In the genomic region with DNA sequence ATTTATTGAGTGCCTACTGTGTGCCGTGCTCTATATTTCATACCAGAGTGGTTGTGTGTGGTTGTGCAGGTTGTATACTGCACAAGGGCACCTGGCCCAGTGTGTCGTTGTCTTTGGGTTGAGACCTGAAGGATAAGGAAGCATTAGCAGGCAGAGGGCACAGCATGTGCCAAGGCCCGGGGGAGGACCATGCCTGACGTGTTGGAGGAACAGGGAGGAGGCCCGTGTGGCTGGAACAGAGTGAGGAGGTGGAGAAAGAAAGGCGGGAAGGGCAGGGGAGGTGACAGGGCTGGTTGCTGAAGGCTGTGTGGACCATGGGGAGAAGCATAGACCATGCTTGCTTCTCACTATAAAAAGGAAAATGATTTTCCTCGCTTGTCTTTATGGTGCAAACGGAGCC, we compare ENCODE assay signal across 31 cellular contexts. TPM values are rescaled to one million over a fixed set of nuclear protein-coding genes. Genes with fewer than 3 reads are reported as not detected.
"Had no signal": no experiment of that assay in that cellular context is flagged by ENCODE, and none has a peak within 500 bp of the region (broad histone marks: within the 10 kb centered on the region; RNA-seq: fewer than 3 reads in every experiment).

No MANE protein-coding gene starts in this region.

- H3K27me3 Mint-ChIP-seq: activated naive CD8-positive, alpha-beta T cell treated with anti-CD3 and anti-CD28 coated beads, Interleukin-2, amount 10 ng/mL, durations not matched to agents 7 days and 5 days had no signal

- H3K9me3 ChIP-seq: adrenal gland, ascending aorta, body of pancreas had no signal

- H3K27me3 ChIP-seq: adrenal gland, ascending aorta, body of pancreas, brain microvascular endothelial cell, cardiac muscle cell had no signal

- H3K4me3 ChIP-seq: adrenal gland, ascending aorta, body of pancreas, breast epithelium, cardiac muscle cell had no signal

- H3K36me3 Mint-ChIP-seq: activated naive CD4-positive, alpha-beta T cell treated with anti-CD3 and anti-CD28 coated beads, Interleukin-2, amount 10 ng/mL, durations not matched to agents 7 days and 5 days; activated naive CD4-positive, alpha-beta T cell treated with anti-CD3 and anti-CD28 coated beads, Interleukin-2, amount 50 U/mL, for 24 hours; activated naive CD4-positive, alpha-beta T cell treated with anti-CD3 and anti-CD28 coated beads, Interleukin-2, amount 50 U/mL, for 72 hours; activated naive CD8-positive, alpha-beta T cell treated with anti-CD3 and anti-CD28 coated beads for 36 hours; activated naive CD8-positive, alpha-beta T cell treated with anti-CD3 and anti-CD28 coated beads, Interleukin-2, amount 10 ng/mL, durations not matched to agents 7 days and 5 days had no signal

- H3K27ac ChIP-seq: adrenal gland, ascending aorta, body of pancreas, brain microvascular endothelial cell, breast epithelium, cardiac muscle cell had no signal

- H3K4me3 Mint-ChIP-seq: activated naive CD4-positive, alpha-beta T cell treated with anti-CD3 and anti-CD28 coated beads for 36 hours; activated naive CD4-positive, alpha-beta T cell treated with anti-CD3 and anti-CD28 coated beads, Interleukin-2, amount 10 ng/mL, durations not matched to agents 7 days and 5 days; activated naive CD4-positive, alpha-beta T cell treated with anti-CD3 and anti-CD28 coated beads, Interleukin-2, amount 50 U/mL, for 24 hours; activated naive CD8-positive, alpha-beta T cell; activated naive CD8-positive, alpha-beta T cell treated with anti-CD3 and anti-CD28 coated beads for 36 hours; activated naive CD8-positive, alpha-beta T cell treated with anti-CD3 and anti-CD28 coated beads, Interleukin-2, amount 10 ng/mL, durations not matched to agents 7 days and 5 days; activated naive CD8-positive, alpha-beta T cell treated with anti-CD3 and anti-CD28 coated beads, Interleukin-2, amount 50 U/mL, for 24 hours; activated T-cell treated with anti-CD3 and anti-CD28 coated beads, Interleukin-2, amount 50 U/mL, for 24 hours; activated T-cell treated with anti-CD3 and anti-CD28 coated beads, Interleukin-2, amount 50 U/mL, for 4 hours; activated T-cell treated with anti-CD3 and anti-CD28 coated beads, Interleukin-2, amount 50 U/mL, for 72 hours; activated T-helper 1 cell treated with anti-CD3 and anti-CD28 coated beads, Interleukin-12 subunit alpha, Interleukin-12 subunit beta, Interleukin-2, Interleukin-4 antibody, amounts not matched to agents 30 ng/mL and 10 ng/mL and 1 ng/mL, durations not matched to agents 14 hours and 24 hours and 36 hours; activated T-helper 17 cell treated with anti-CD3 and anti-CD28 coated beads, Interleukin-2, amount 50 U/mL, for 72 hours; brain; central memory CD8-positive, alpha-beta T cell had no signal

- H3K9me3 Mint-ChIP-seq: activated naive CD4-positive, alpha-beta T cell treated with anti-CD3 and anti-CD28 coated beads, Interleukin-2, amount 50 U/mL, for 24 hours had no signal

- H3K27ac Mint-ChIP-seq: activated naive CD4-positive, alpha-beta T cell treated with anti-CD3 and anti-CD28 coated beads for 36 hours; activated naive CD4-positive, alpha-beta T cell treated with anti-CD3 and anti-CD28 coated beads, Interleukin-2, amount 10 ng/mL, durations not matched to agents 7 days and 5 days; activated naive CD4-positive, alpha-beta T cell treated with anti-CD3 and anti-CD28 coated beads, Interleukin-2, amount 50 U/mL, for 24 hours; activated naive CD4-positive, alpha-beta T cell treated with anti-CD3 and anti-CD28 coated beads, Interleukin-2, amount 50 U/mL, for 72 hours; activated naive CD8-positive, alpha-beta T cell; activated naive CD8-positive, alpha-beta T cell treated with anti-CD3 and anti-CD28 coated beads for 36 hours; activated naive CD8-positive, alpha-beta T cell treated with anti-CD3 and anti-CD28 coated beads, Interleukin-2, amount 10 ng/mL, durations not matched to agents 7 days and 5 days; activated naive CD8-positive, alpha-beta T cell treated with anti-CD3 and anti-CD28 coated beads, Interleukin-2, amount 50 U/mL, for 24 hours; activated T-cell treated with anti-CD3 and anti-CD28 coated beads, Interleukin-2, amount 50 U/mL, for 24 hours; activated T-cell treated with anti-CD3 and anti-CD28 coated beads, Interleukin-2, amount 50 U/mL, for 72 hours; activated T-helper 1 cell treated with anti-CD3 and anti-CD28 coated beads, Interleukin-12 subunit alpha, Interleukin-12 subunit beta, Interleukin-2, Interleukin-4 antibody, amounts not matched to agents 30 ng/mL and 10 ng/mL and 1 ng/mL, durations not matched to agents 14 hours and 24 hours and 36 hours; activated T-helper 17 cell treated with anti-CD3 and anti-CD28 coated beads, Interleukin-2, amount 50 U/mL, for 72 hours; activated T-helper 2 cell treated with anti-CD3 and anti-CD28 coated beads, Interferon-gamma antibody, Interleukin-2, Interleukin-4, amounts not matched to agents 10 μg/mL and 5 μg/mL and 100 μg/mL, durations not matched to agents 14 hours and 24 hours and 36 hours had no signal

- H3K4me1 Mint-ChIP-seq: activated naive CD4-positive, alpha-beta T cell treated with anti-CD3 and anti-CD28 coated beads, Interleukin-2, amount 10 ng/mL, durations not matched to agents 7 days and 5 days; activated naive CD4-positive, alpha-beta T cell treated with anti-CD3 and anti-CD28 coated beads, Interleukin-2, amount 50 U/mL, for 24 hours; activated naive CD8-positive, alpha-beta T cell treated with anti-CD3 and anti-CD28 coated beads for 36 hours; activated naive CD8-positive, alpha-beta T cell treated with anti-CD3 and anti-CD28 coated beads, Interleukin-2, amount 10 ng/mL, durations not matched to agents 7 days and 5 days; activated naive CD8-positive, alpha-beta T cell treated with anti-CD3 and anti-CD28 coated beads, Interleukin-2, amount 50 U/mL, for 24 hours; brain; central memory CD8-positive, alpha-beta T cell had no signal

- DNase-seq: activated gamma-delta T cell; amniotic stem cell; amygdala; anterior cingulate cortex; aorta; brain microvascular endothelial cell; central memory CD4-positive, alpha-beta T cell; cerebellar nuclear complex had no signal

- H3K4me1 ChIP-seq: adrenal gland, ascending aorta, body of pancreas, breast epithelium had no signal

- H3K36me3 ChIP-seq: adrenal gland, ascending aorta, brain microvascular endothelial cell, breast epithelium, cardiac muscle cell had no signal

RNA-seq across cellular contexts. Expression of a gene that starts 26.8 kb away (rescaled TPM):
- total RNA-seq: activated naive CD4-positive, alpha-beta T cell treated with anti-CD3 and anti-CD28 coated beads for 36 hours; aorta; ascending aorta; bronchial epithelial cell; cardiac septum had no signal
